9 cellular contexts compared by ENCODE assay signal in genomic region chr4:108072300-108072699, GRCh38.
DNase-seq lines count a peak whose midpoint lies in the region; ATAC-seq lines count a peak whose summit lies in the region.
"Had no signal": no experiment of that assay in that cellular context is flagged by ENCODE, and none has a peak within 500 bp of the region (broad histone marks: within the 10 kb centered on the region; RNA-seq: fewer than 3 reads in every experiment).

No MANE protein-coding gene starts in this region.

- DNase-seq in activated gamma-delta T cell treated with Interleukin-2 at 50 U/mL for 16 hours, result peak; percentile 71
- no peak for DNase-seq in activated gamma-delta T cell (lab: John Stamatoyannopoulos, UW)
- peak in 2 of 3 donors; percentile 38 to 52 for DNase-seq in T-helper 17 cell
- peak; percentile 71 for DNase-seq in central memory CD4-positive, alpha-beta T cell
- DNase-seq in mesenteric fat pad (ENCODE audit: low spot score), result no peak
- DNase-seq in SHP77 treated with DMSO at 0.1 percent for 48 hours (lab: John Stamatoyannopoulos, UW), result no peak
- no peak for DNase-seq in MV-4-11 (lab: John Stamatoyannopoulos, UW)
- DNase-seq: testis had no signal

- H3K36me3 Mint-ChIP-seq in T-helper 17 cell (ENCODE audit: low read depth), result peaks cover 10% of the 10 kb centered on the region

- H3K27me3 Mint-ChIP-seq in T-helper 17 cell, result no peaks in the 10 kb centered on the region

- H3K4me3 Mint-ChIP-seq in T-helper 17 cell, result peak overlapping the region; percentile 80

- H3K9me3 ChIP-seq in T-helper 17 cell (ENCODE audit: control insufficient read depth, low read length, poor library complexity, severe bottlenecking), result no peaks in the 10 kb centered on the region
- H3K9me3 ChIP-seq: testis had no signal

- H3K27ac Mint-ChIP-seq in T-helper 17 cell, result peak overlapping the region; percentile 97

- ATAC-seq in T-helper 17 cell (peak; percentile 90), HG03139 (IDR thresholded peaks at IDR 0.05; ENCODE audit: unreplicated experiment) (no peak)

- peaks cover 35% of the 10 kb centered on the region for H3K4me1 Mint-ChIP-seq in T-helper 17 cell

Comparison
In these comparisons a context has a peak if more than half of its experiments do, and no peak if none do; other contexts are left out.
1. DNase-seq: peak in activated gamma-delta T cell treated with Interleukin-2 at 50 U/mL for 16 hours (single experiment), T-helper 17 cell (2 of 3) and central memory CD4-positive, alpha-beta T cell (single experiment); none in activated gamma-delta T cell (single experiment), mesenteric fat pad (single experiment), SHP77 treated with DMSO at 0.1 percent for 48 hours (single experiment) and MV-4-11 (single experiment).